In genomic region chr18:6921571-6921970, GRCh38 we compare ENCODE assay signal across 21 cellular contexts.
"Had no signal": no experiment of that assay in that cellular context is flagged by ENCODE, and none has a peak within 500 bp of the region (broad histone marks: within the 10 kb centered on the region; RNA-seq: fewer than 3 reads in every experiment).

No MANE protein-coding gene starts in this region.

- H3K27ac ChIP-seq: HL-60, SJSA1, SK-N-MC had no signal

- H3K27me3 ChIP-seq: MG63, SJSA1 had no signal

- H3K4me3 ChIP-seq: MG63, SJSA1, SK-N-MC had no signal

- H3K9me3 ChIP-seq: MG63, SJSA1 had no signal

- DNase-seq: KG1, MG63, NCI-H1105, NCI-H1417, NCI-H1436 treated with DMSO at 0.1 percent for 48 hours, NCI-H1694, NCI-H187 treated with DMSO at 0.1 percent for 48 hours, NCI-H2029 treated with DMSO at 0.1 percent for 48 hours, NCI-H2171 treated with DMSO at 0.1 percent for 48 hours, NCI-H2227 treated with DMSO at 0.1 percent for 48 hours, NCI-H446, NCI-H510A, NCI-H524 treated with DMSO at 0.1 percent for 48 hours, NCI-H774, Right ventricle myocardium superior, RPMI8226, SIG-M5 had no signal

- H3K4me3 Mint-ChIP-seq: IgD-negative memory B cell had no signal

- H3K4me1 Mint-ChIP-seq: IgD-negative memory B cell had no signal

- H3K27me3 Mint-ChIP-seq: IgD-negative memory B cell had no signal

- H3K27ac Mint-ChIP-seq: IgD-negative memory B cell had no signal

- H3K4me1 ChIP-seq: SJSA1 had no signal

- H3K36me3 ChIP-seq: MG63, SJSA1 had no signal
